Comparison of ENCODE assay signal across 11 cellular contexts in genomic region chr10:133573460-133573859, GRCh38. TPM values are rescaled to one million over a fixed set of nuclear protein-coding genes. Genes with fewer than 3 reads are reported as not detected.
DNase-seq lines count a peak whose midpoint lies in the region; ATAC-seq, FAIRE-seq and TF ChIP-seq lines count a peak whose summit lies in the region.
"Not testable (repeated sequence)": the region's sequence is repeated elsewhere in the genome, so short reads cannot be mapped to it uniquely, and the experiment has no call there.
"Had no signal": no experiment of that assay in that cellular context is flagged by ENCODE, and none has a peak within 500 bp of the region (broad histone marks: within the 10 kb centered on the region; RNA-seq: fewer than 3 reads in every experiment).

No MANE protein-coding gene starts in this region.

- H3K9ac ChIP-seq in Karpas-422 (ENCODE audit: low read length); HepG2 (ENCODE audit: insufficient read depth, low read depth, low read length): not testable (repeated sequence)

- not testable (repeated sequence) for H3K4me2 ChIP-seq in Karpas-422 (ENCODE audit: low read depth, low read length, poor library complexity, severe bottlenecking); HepG2 (ENCODE audit: low read depth, low read length)

- DNase-seq in Karpas-422: peak; percentile 44
- DNase-seq in choroid plexus epithelial cell (ENCODE audit: low read depth): peak; percentile 1
- DNase-seq in HepG2 (ENCODE audit: low spot score): not testable (repeated sequence)

- ATAC-seq in SK-N-SH treated with all-trans-retinoic acid at 6 μM for 48 hours, HepG2: not testable (repeated sequence)

- H3K9me3 ChIP-seq in Karpas-422 (ENCODE audit: low read length); HepG2 (ENCODE audit: low read length): not testable (repeated sequence)

- H2AFZ ChIP-seq in Karpas-422 (ENCODE audit: low read length); HepG2 (ENCODE audit: low read length): not testable (repeated sequence)

- intact Hi-C loops in HepG2 (cut with micrococcal nuclease; ENCODE audit: unreplicated experiment): not testable (repeated sequence)

- TF ChIP-seq POLR2A in HepG2 (IDR thresholded peaks at IDR 0.05; ENCODE audit: insufficient read depth in 1 of 2, low read depth in 2 of 2, low read length in 2 of 2): not testable (repeated sequence)

- not testable (repeated sequence) for H3K27me3 ChIP-seq in Karpas-422 (ENCODE audit: low read length); HepG2 (ENCODE audit: control insufficient read depth in 1 of 2, insufficient read depth in 2 of 2, low read length in 2 of 2)

- CTCF ChIA-PET in HepG2 (lab: Yijun Ruan, JAX; ENCODE audit: low intra/inter-chr PET ratio, low total read pairs): not testable (repeated sequence)

- not testable (repeated sequence) for H3K27ac ChIP-seq in Karpas-422 (ENCODE audit: low read length); HepG2 (ENCODE audit: extremely low read length, insufficient read depth, low read length)

- H3K4me1 ChIP-seq in Karpas-422 (ENCODE audit: low read length); HepG2 (ENCODE audit: insufficient read depth, low read length): not testable (repeated sequence)

- not testable (repeated sequence) for H3K4me3 ChIP-seq in Karpas-422 (ENCODE audit: low read length); choroid plexus epithelial cell (ENCODE audit: low read depth, low read length); HepG2 (replicated peaks in 1 of 3; ENCODE audit: insufficient read depth in 1 of 3, low read depth in 2 of 3, low read length in 3 of 3)

- TF ChIP-seq EP300 in HepG2 (IDR thresholded peaks at IDR 0.05; ENCODE audit: low read depth in 2 of 2, low read length in 2 of 2); HepG2 (CRISPR knock-in tag; IDR thresholded peaks at IDR 0.05; ENCODE audit: borderline replicate concordance): not testable (repeated sequence)

- POLR2A ChIA-PET in HepG2 (lab: Yijun Ruan, JAX): not testable (repeated sequence)

- peak; percentile 15 for FAIRE-seq in HepG2 (lab: Jason Lieb, UNC)

- not testable (repeated sequence) for TF ChIP-seq CTCF in choroid plexus epithelial cell (conservative IDR thresholded peaks at IDR 0.05; ENCODE audit: low read depth, low read length); HepG2 (CRISPR knock-in tag; IDR thresholded peaks at IDR 0.05)

- 39% methylated on average over 1 of the region's 1 CpG for WGBS in HepG2 (ENCODE audit: low lambda C conversion rate)

- not testable (repeated sequence) for H3K36me3 ChIP-seq in Karpas-422 (ENCODE audit: insufficient read depth, low read length); HepG2 (replicated peaks in 1 of 2; ENCODE audit: control insufficient read depth in 1 of 2, insufficient read depth in 2 of 2, low read length in 2 of 2)

- BruUV-seq in HepG2 (replicated peaks; lab: Mats Ljungman, UMichigan): not testable (repeated sequence)

- H3K79me2 ChIP-seq in Karpas-422 (ENCODE audit: low read length); HepG2 (ENCODE audit: insufficient read depth, low read length): not testable (repeated sequence)

- in situ Hi-C loops in HepG2 (cut with HindIII; ENCODE audit: extremely low pct_ligation_motif_present, low pct_unique_long_range_greater_than_20kb): loop anchor here (5.0 kb wide), 1 partner anchor 151 kb away; the partner anchor contains the start of gene SPRN

- H4K20me1 ChIP-seq in Karpas-422 (ENCODE audit: insufficient read depth, low read depth, low read length); HepG2 (ENCODE audit: insufficient read depth, low read length): not testable (repeated sequence)

- TF ChIP-seq RAD21 in HepG2 (CRISPR knock-in tag; IDR thresholded peaks at IDR 0.05): not testable (repeated sequence)

- H3K9me2 ChIP-seq in Karpas-422 (replicated peaks; ENCODE audit: insufficient read depth, low read length): not testable (repeated sequence)

RNA-seq across cellular contexts. Expression of gene SYCE1, which starts 8.1 kb away (rescaled TPM):
- total RNA-seq in Karpas-422 (2014; rRNA removed; shearing (Covaris generic); ENCODE audit: low replicate concordance): not detected in 2 replicates
- not detected in 2 replicates for total RNA-seq in HepG2 (2016; rRNA removed; fragmentation: Illumina TruSeq; extraction: Trizol)
- not detected in 2 replicates for total RNA-seq in HepG2 (2016; cell fraction: cytosol; rRNA removed; fragmentation: Illumina TruSeq; extraction: Trizol; ENCODE audit: low read depth)
- not detected in 2 replicates for total RNA-seq in HepG2 (2016; cell fraction: insoluble cytoplasmic fraction; rRNA removed; fragmentation: Illumina TruSeq; extraction: Trizol)
- total RNA-seq in HepG2 (2016; cell fraction: membrane; rRNA removed; fragmentation: Illumina TruSeq; extraction: Trizol): not detected in 2 replicates
- total RNA-seq in HepG2 (2016; cell fraction: nucleus; rRNA removed; fragmentation: Illumina TruSeq; extraction: Trizol): not detected in 2 replicates
- not detected in 2 replicates for polyA plus RNA-seq in HepG2 (2011; rRNA removed)
- polyA plus RNA-seq in HepG2 (2011; cell fraction: cytosol; rRNA removed): not detected in 2 replicates
- polyA plus RNA-seq in HepG2 (2011; cell fraction: nucleus; rRNA removed): not detected in 2 replicates
- polyA plus RNA-seq in HepG2 (2012): 0.19 TPM in 1 of 2 replicates, not detected in the other
- not detected in 2 replicates for polyA plus RNA-seq in HepG2 (2016; cell fraction: cytosol; fragmentation: Illumina TruSeq; extraction: Trizol; ENCODE audit: low read depth)
- not detected in 2 replicates for polyA plus RNA-seq in HepG2 (2016; cell fraction: insoluble cytoplasmic fraction; fragmentation: Illumina TruSeq; extraction: Trizol; ENCODE audit: low read depth)
- polyA plus RNA-seq in HepG2 (2016; cell fraction: membrane; fragmentation: Illumina TruSeq; extraction: Trizol; ENCODE audit: low read depth): not detected in 2 replicates
- not detected in 2 replicates for polyA plus RNA-seq in HepG2 (2016; cell fraction: nucleus; fragmentation: Illumina TruSeq; extraction: Trizol; ENCODE audit: insufficient read depth, low read depth)
- not detected in 2 replicates for polyA minus RNA-seq in HepG2 (2011; rRNA and poly(A)+ RNA removed; ENCODE audit: low replicate concordance)
- not detected in 2 replicates for polyA minus RNA-seq in HepG2 (2011; cell fraction: cytosol; rRNA and poly(A)+ RNA removed)
- not detected in 2 replicates for polyA minus RNA-seq in HepG2 (2011; cell fraction: nucleus; rRNA and poly(A)+ RNA removed)
- total RNA-seq: Caco-2, GM23248, HFFc6, IMR-90 had no signal
- polyA plus RNA-seq: GM23248, IMR-90 had no signal

RNA-seq across cellular contexts. Expression of gene CYP2E1, which starts 46.3 kb away (rescaled TPM):
- 0.61 TPM in 1 of 2 replicates, not detected in the other for total RNA-seq in Karpas-422 (2014; rRNA removed; shearing (Covaris generic); ENCODE audit: low replicate concordance)
- total RNA-seq in HepG2 (2016; rRNA removed; fragmentation: Illumina TruSeq; extraction: Trizol): 0.27 TPM in 1 of 2 replicates, not detected in the other
- not detected in 2 replicates for total RNA-seq in HepG2 (2016; cell fraction: cytosol; rRNA removed; fragmentation: Illumina TruSeq; extraction: Trizol; ENCODE audit: low read depth)
- 0.48 TPM in 1 of 2 replicates, not detected in the other for total RNA-seq in HepG2 (2016; cell fraction: insoluble cytoplasmic fraction; rRNA removed; fragmentation: Illumina TruSeq; extraction: Trizol)
- not detected in 2 replicates for total RNA-seq in HepG2 (2016; cell fraction: membrane; rRNA removed; fragmentation: Illumina TruSeq; extraction: Trizol)
- 0.75 TPM in 1 of 2 replicates, not detected in the other for total RNA-seq in HepG2 (2016; cell fraction: nucleus; rRNA removed; fragmentation: Illumina TruSeq; extraction: Trizol)
- polyA plus RNA-seq in HepG2 (2011; rRNA removed): 0.63 and 0.74 TPM in 2 replicates
- polyA plus RNA-seq in HepG2 (2011; cell fraction: cytosol; rRNA removed): 0.13 and 0.15 TPM in 2 replicates
- polyA plus RNA-seq in HepG2 (2011; cell fraction: nucleus; rRNA removed): 3.2 and 5.0 TPM in 2 replicates
- polyA plus RNA-seq in HepG2 (2012): 0.52 and 1.1 TPM in 2 replicates
- polyA plus RNA-seq in HepG2 (2016; cell fraction: cytosol; fragmentation: Illumina TruSeq; extraction: Trizol; ENCODE audit: low read depth): 0.14 TPM in 1 of 2 replicates, not detected in the other
- polyA plus RNA-seq in HepG2 (2016; cell fraction: insoluble cytoplasmic fraction; fragmentation: Illumina TruSeq; extraction: Trizol; ENCODE audit: low read depth): not detected in 2 replicates
- not detected in 2 replicates for polyA plus RNA-seq in HepG2 (2016; cell fraction: membrane; fragmentation: Illumina TruSeq; extraction: Trizol; ENCODE audit: low read depth)
- polyA plus RNA-seq in HepG2 (2016; cell fraction: nucleus; fragmentation: Illumina TruSeq; extraction: Trizol; ENCODE audit: insufficient read depth, low read depth): 1.1 TPM in 1 of 2 replicates, not detected in the other
- 0.38 and 0.89 TPM in 2 replicates for polyA minus RNA-seq in HepG2 (2011; rRNA and poly(A)+ RNA removed; ENCODE audit: low replicate concordance)
- polyA minus RNA-seq in HepG2 (2011; cell fraction: cytosol; rRNA and poly(A)+ RNA removed): not detected in 2 replicates
- 0.25 and 0.77 TPM in 2 replicates for polyA minus RNA-seq in HepG2 (2011; cell fraction: nucleus; rRNA and poly(A)+ RNA removed)
- total RNA-seq: Caco-2, GM23248 had no signal

RNA-seq across cellular contexts. Expression of gene FRG2B, which starts 53.1 kb away (rescaled TPM):
- total RNA-seq in Karpas-422 (2014; rRNA removed; shearing (Covaris generic); ENCODE audit: low replicate concordance): not detected in 2 replicates
- total RNA-seq in HepG2 (2016; rRNA removed; fragmentation: Illumina TruSeq; extraction: Trizol): not detected in 2 replicates
- not detected in 2 replicates for total RNA-seq in HepG2 (2016; cell fraction: cytosol; rRNA removed; fragmentation: Illumina TruSeq; extraction: Trizol; ENCODE audit: low read depth)
- not detected in 2 replicates for total RNA-seq in HepG2 (2016; cell fraction: insoluble cytoplasmic fraction; rRNA removed; fragmentation: Illumina TruSeq; extraction: Trizol)
- total RNA-seq in HepG2 (2016; cell fraction: membrane; rRNA removed; fragmentation: Illumina TruSeq; extraction: Trizol): not detected in 2 replicates
- not detected in 2 replicates for total RNA-seq in HepG2 (2016; cell fraction: nucleus; rRNA removed; fragmentation: Illumina TruSeq; extraction: Trizol)
- polyA plus RNA-seq in HepG2 (2011; rRNA removed): not detected in 2 replicates
- polyA plus RNA-seq in HepG2 (2011; cell fraction: cytosol; rRNA removed): not detected in 2 replicates
- polyA plus RNA-seq in HepG2 (2011; cell fraction: nucleus; rRNA removed): not detected in 2 replicates
- polyA plus RNA-seq in HepG2 (2012): not detected in 2 replicates
- not detected in 2 replicates for polyA plus RNA-seq in HepG2 (2016; cell fraction: cytosol; fragmentation: Illumina TruSeq; extraction: Trizol; ENCODE audit: low read depth)
- not detected in 2 replicates for polyA plus RNA-seq in HepG2 (2016; cell fraction: insoluble cytoplasmic fraction; fragmentation: Illumina TruSeq; extraction: Trizol; ENCODE audit: low read depth)
- polyA plus RNA-seq in HepG2 (2016; cell fraction: membrane; fragmentation: Illumina TruSeq; extraction: Trizol; ENCODE audit: low read depth): not detected in 2 replicates
- polyA plus RNA-seq in HepG2 (2016; cell fraction: nucleus; fragmentation: Illumina TruSeq; extraction: Trizol; ENCODE audit: insufficient read depth, low read depth): not detected in 2 replicates
- polyA minus RNA-seq in HepG2 (2011; rRNA and poly(A)+ RNA removed; ENCODE audit: low replicate concordance): 0.54 TPM in 1 of 2 replicates, not detected in the other
- not detected in 2 replicates for polyA minus RNA-seq in HepG2 (2011; cell fraction: cytosol; rRNA and poly(A)+ RNA removed)
- not detected in 2 replicates for polyA minus RNA-seq in HepG2 (2011; cell fraction: nucleus; rRNA and poly(A)+ RNA removed)
- total RNA-seq: Caco-2; CD4-positive, alpha-beta T cell; GM23248; HFFc6; HT1080; IMR-90 had no signal
- polyA plus RNA-seq: BJ, GM23248, IMR-90 had no signal
